9 cellular contexts compared by ENCODE assay signal in genomic region chr1:77538956-77539509, GRCh38.
A peak's percentile ranks its signal among the peaks of the same experiment; 100 is the strongest.
DNase-seq lines count a peak whose midpoint lies in the region; ATAC-seq and TF ChIP-seq lines count a peak whose summit lies in the region.
"Had no signal": no experiment of that assay in that cellular context is flagged by ENCODE, and none has a peak within 500 bp of the region (broad histone marks: within the 10 kb centered on the region; RNA-seq: fewer than 3 reads in every experiment).

No MANE protein-coding gene starts in this region.

- H3K4me3 Mint-ChIP-seq in mesothelial cell of epicardium = no peak overlapping the region

- H3K27me3 Mint-ChIP-seq in mesothelial cell of epicardium (ENCODE audit: low read depth) = no peaks in the 10 kb centered on the region

- intact Hi-C loops in Panc1 (cut with micrococcal nuclease; ENCODE audit: unreplicated experiment) (no loop called here), left ventricle myocardium superior (cut with micrococcal nuclease) (loop anchor here (10.0 kb wide), 2 partner anchors 314 to 394 kb away; no protein-coding TSS in a partner anchor)

- H3K4me1 Mint-ChIP-seq in mesothelial cell of epicardium = no peaks in the 10 kb centered on the region

- POLR2A ChIA-PET in Panc1 (lab: Charles Lee) = interaction anchor here (0.7 kb wide), 1 partner anchor 45 kb away, joined by 6 read pairs; no protein-coding TSS in a partner anchor

- H3K9me3 Mint-ChIP-seq in mesothelial cell of epicardium = no peaks in the 10 kb centered on the region

- TF ChIP-seq CTCF in Panc1 (IDR thresholded peaks at IDR 0.05) (no peak), mesothelial cell of epicardium (IDR thresholded peaks at IDR 0.05; ENCODE audit: unreplicated experiment) (no peak)

- peaks cover 43% of the 10 kb centered on the region for H3K4me1 ChIP-seq in Panc1 (ENCODE audit: control insufficient read depth, insufficient read depth, low read length)

- peak overlapping the region in 1 of 2 experiments; percentile 19; a peak in 1 of 4 replicates for H3K4me3 ChIP-seq in Panc1 (ENCODE audit: low read depth in 2 of 2, low read length in 2 of 2)
- H3K4me3 ChIP-seq: SK-N-MC had no signal

- ATAC-seq in GM18873 (IDR thresholded peaks at IDR 0.05; ENCODE audit: low FRiP score, unreplicated experiment) = peak; percentile 85
- peak; percentile 83 for ATAC-seq in HG02973 (IDR thresholded peaks at IDR 0.05; ENCODE audit: unreplicated experiment)
- peak; percentile 79 for ATAC-seq in Panc1
- peak; percentile 74 for ATAC-seq in left ventricle myocardium superior
- no peak for ATAC-seq in GM21367 (IDR thresholded peaks at IDR 0.05; ENCODE audit: unreplicated experiment)

- BruUV-seq in Panc1 (replicated peaks; lab: Mats Ljungman, UMichigan) = no TSS peak

- peak overlapping the region; percentile 77 for H3K27ac ChIP-seq in Panc1 (ENCODE audit: low read length)
- H3K27ac ChIP-seq: SK-N-MC had no signal

- in situ Hi-C loops in Panc1 (cut with HindIII; ENCODE audit: low pct_unique_long_range_greater_than_20kb, low sequenced_read_pairs) = no loop called here

- H3K36me3 Mint-ChIP-seq in mesothelial cell of epicardium = no peaks in the 10 kb centered on the region

- CTCF ChIA-PET in Panc1 (lab: Charles Lee) = no interaction called here

- no peaks in the 10 kb centered on the region for H3K9me3 ChIP-seq in Panc1 (ENCODE audit: control insufficient read depth, insufficient read depth, low read depth, low read length)

- no peak overlapping the region for H3K27ac Mint-ChIP-seq in mesothelial cell of epicardium

- DNase-seq in Panc1 (ENCODE audit: low read depth, low spot score) (peak; percentile 84), left ventricle myocardium superior (peak; percentile 40), mesothelial cell of epicardium (ENCODE audit: low spot score in 2 of 2, unreplicated experiment in 2 of 2) (no peak), GOT3 (lab: John Stamatoyannopoulos, UW) (no peak), midbrain (lab: John Stamatoyannopoulos, UW) (no peak)

- H3K27me3 ChIP-seq in Panc1 (ENCODE audit: control insufficient read depth, insufficient read depth, low read length) = no peaks in the 10 kb centered on the region

- H3K36me3 ChIP-seq in Panc1 (ENCODE audit: control insufficient read depth, insufficient read depth, low read length) = no peaks in the 10 kb centered on the region

Comparison
In these comparisons a context has a peak if more than half of its experiments do, and no peak if none do; other contexts are left out.
1. DNase-seq: peak in Panc1 (single experiment) and left ventricle myocardium superior (single experiment); none in mesothelial cell of epicardium (0 of 2), GOT3 (single experiment) and midbrain (single experiment).